In the genomic region with DNA sequence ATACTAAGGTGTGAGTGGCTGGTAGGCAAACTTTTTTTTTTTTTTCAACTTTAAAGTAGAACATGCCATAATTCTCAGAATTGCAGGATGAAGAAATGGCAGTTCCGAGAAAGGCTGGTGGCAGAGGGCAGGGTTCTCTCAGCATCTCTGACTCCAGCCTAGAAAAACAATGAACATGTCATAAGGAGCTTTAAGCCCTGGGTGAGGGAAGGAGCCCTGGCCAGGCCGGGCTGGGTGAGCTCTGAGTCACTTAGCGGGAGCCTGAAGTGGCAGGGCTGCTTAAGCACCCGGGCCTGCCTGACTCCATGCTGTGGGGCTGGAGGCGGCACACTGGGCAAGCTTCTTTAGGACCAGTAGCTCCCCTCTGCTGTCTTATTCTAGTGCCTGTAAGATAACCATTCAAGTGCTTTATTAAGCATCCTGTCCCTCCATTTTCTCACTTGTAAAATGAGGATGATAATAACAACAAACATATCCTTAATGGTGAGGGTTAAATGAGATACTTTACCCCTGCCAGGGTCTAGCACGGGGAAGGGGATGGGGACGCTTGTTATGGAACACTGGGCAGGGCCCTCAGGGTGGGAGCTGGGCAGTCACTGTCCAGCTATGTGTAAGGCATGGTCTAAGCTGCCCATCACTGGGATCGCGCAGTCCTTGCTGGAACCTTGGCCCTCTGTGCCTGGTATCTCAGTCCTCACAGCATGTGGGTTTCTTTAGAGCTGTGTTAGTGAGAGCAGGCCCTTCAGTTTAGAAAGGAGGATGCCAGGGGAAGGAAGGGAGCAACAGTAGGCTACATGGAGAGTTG, we compare ENCODE assay signal across 11 cellular contexts. TPM values are rescaled to one million over a fixed set of nuclear protein-coding genes. Genes with fewer than 3 reads are reported as not detected.
A peak's percentile ranks its signal among the peaks of the same experiment; 100 is the strongest.
DNase-seq lines count a peak whose midpoint lies in the region; TF ChIP-seq lines count a peak whose summit lies in the region.
"Had no signal": no experiment of that assay in that cellular context is flagged by ENCODE, and none has a peak within 500 bp of the region (broad histone marks: within the 10 kb centered on the region; RNA-seq: fewer than 3 reads in every experiment).

No MANE protein-coding gene starts in this region.

- no peaks in the 10 kb centered on the region for H3K9me3 ChIP-seq in effector memory CD4-positive, alpha-beta T cell (ENCODE audit: control insufficient read depth, low read length)

- no peaks in the 10 kb centered on the region for H3K9me3 Mint-ChIP-seq in mesothelial cell of epicardium

- peak overlapping the region; percentile 85 for H3K27ac Mint-ChIP-seq in mesothelial cell of epicardium

- H3K4me1 ChIP-seq in effector memory CD4-positive, alpha-beta T cell (ENCODE audit: control insufficient read depth, insufficient read depth, low read length, poor library complexity, severe bottlenecking) = no peaks in the 10 kb centered on the region

- no peaks in the 10 kb centered on the region for H3K36me3 ChIP-seq in effector memory CD4-positive, alpha-beta T cell (ENCODE audit: control insufficient read depth, insufficient read depth, low read length)

- H3K27me3 ChIP-seq in effector memory CD4-positive, alpha-beta T cell (replicated peaks; ENCODE audit: control insufficient read depth, insufficient read depth, low read length, poor library complexity, severe bottlenecking) = no peaks in the 10 kb centered on the region

- no peak overlapping the region for H3K27ac ChIP-seq in effector memory CD4-positive, alpha-beta T cell (ENCODE audit: insufficient read depth, low read length, poor library complexity, severe bottlenecking)

- no peaks in the 10 kb centered on the region for H3K27me3 Mint-ChIP-seq in mesothelial cell of epicardium (ENCODE audit: low read depth)

- no peak overlapping the region for H3K4me3 Mint-ChIP-seq in mesothelial cell of epicardium

- peaks cover 90% of the 10 kb centered on the region for H3K4me1 Mint-ChIP-seq in mesothelial cell of epicardium

- no peak for TF ChIP-seq CTCF in mesothelial cell of epicardium (IDR thresholded peaks at IDR 0.05; ENCODE audit: unreplicated experiment)

- peak; percentile 76 for DNase-seq in Daoy (ENCODE audit: low read depth)
- peak; percentile 95 for DNase-seq in MV-4-11 (lab: John Stamatoyannopoulos, UW)
- DNase-seq in amniotic stem cell (lab: John Stamatoyannopoulos, UW) = peak; percentile 76
- no peak for DNase-seq in mesothelial cell of epicardium (ENCODE audit: low spot score in 2 of 2, unreplicated experiment in 2 of 2)
- no peak for DNase-seq in NCI-H1092 (lab: John Stamatoyannopoulos, UW)
- DNase-seq in DMS79 (lab: John Stamatoyannopoulos, UW) = no peak
- DNase-seq in globus pallidus (ENCODE audit: low spot score) = no peak
- DNase-seq in effector memory CD4-positive, alpha-beta T cell = no peak
- DNase-seq: islet precursor cell; NCI-H345; stimulated activated CD4-positive, alpha-beta T cell treated with anti-CD3 and anti-CD28 coated beads, Interleukin-4, amount 100 ng/mL, for 24 hours had no signal

- H3K4me3 ChIP-seq in effector memory CD4-positive, alpha-beta T cell (ENCODE audit: insufficient read depth, low read depth, low read length, poor library complexity, severe bottlenecking) = no peak overlapping the region

- H3K36me3 Mint-ChIP-seq in mesothelial cell of epicardium = peaks cover 51% of the 10 kb centered on the region

RNA-seq across cellular contexts. Expression of gene SMAD6, which starts 18.4 kb away (rescaled TPM):
- total RNA-seq in Daoy (2014; rRNA removed; shearing (Covaris generic)) = 9.0 and 12.2 TPM in 2 replicates
- 164 to 176 TPM (median 176 TPM) in 3 replicates for total RNA-seq in mesothelial cell of epicardium

Comparison
In these comparisons a context has a peak if more than half of its experiments do, and no peak if none do; other contexts are left out.
1. DNase-seq: peak in Daoy (single experiment), MV-4-11 (single experiment) and amniotic stem cell (single experiment); none in mesothelial cell of epicardium (0 of 2), NCI-H1092 (single experiment), DMS79 (single experiment), globus pallidus (single experiment) and effector memory CD4-positive, alpha-beta T cell (0 of 3).
2. RNA of gene SMAD6, which starts 18.4 kb away (total RNA-seq): 164 to 176 TPM in mesothelial cell of epicardium; 9.0 to 12.2 TPM in Daoy; every median in the first group is over 10 times any median in the second.